ENCODE assay signal across 9 cellular contexts in genomic region chr7:5598261-5598761, GRCh38. TPM values are rescaled to one million over a fixed set of nuclear protein-coding genes. Genes with fewer than 3 reads are reported as not detected.
DNase-seq lines count a peak whose midpoint lies in the region; ATAC-seq and TF ChIP-seq lines count a peak whose summit lies in the region.
"Had no signal": no experiment of that assay in that cellular context is flagged by ENCODE, and none has a peak within 500 bp of the region (broad histone marks: within the 10 kb centered on the region; RNA-seq: fewer than 3 reads in every experiment).

No MANE protein-coding gene starts in this region.

- TF ChIP-seq POLR2A in HCT116 (IDR thresholded peaks at IDR 0.05; ENCODE audit: borderline replicate concordance, extremely low read depth, insufficient read depth, insufficient read length) (no peak), stomach (IDR thresholded peaks at IDR 0.05) (no peak)

- TF ChIP-seq EP300 in stomach (IDR thresholded peaks at IDR 0.05): no peak

- CTCF ChIA-PET in HCT116 (lab: Charles Lee): no interaction called here

- H2AFZ ChIP-seq in HCT116 (ENCODE audit: low read depth, low read length, poor library complexity, severe bottlenecking): no peak overlapping the region

- no peak for ATAC-seq in HCT116
- ATAC-seq in RWPE2 (ENCODE audit: low read depth): no peak
- ATAC-seq in GM21526 (IDR thresholded peaks at IDR 0.05; ENCODE audit: low FRiP score, unreplicated experiment): no peak

- POLR2A ChIA-PET in HCT116 (lab: Charles Lee): no interaction called here

- no TSS peak for BruUV-seq in HCT116 (replicated peaks; lab: Mats Ljungman, UMichigan)

- H3K4me3 ChIP-seq in HCT116 (replicated peaks in 1 of 2; ENCODE audit: low read depth in 1 of 2, low read length in 2 of 2): peak overlapping the region; percentile 10 to 16
- H3K4me3 ChIP-seq in RWPE2 (ENCODE audit: severe bottlenecking): peak overlapping the region; percentile 3
- H3K4me3 ChIP-seq in fibroblast of villous mesenchyme (ENCODE audit: low read depth, low read length): peak overlapping the region; percentile 21
- H3K4me3 ChIP-seq in stomach: no peak overlapping the region

- no peaks in the 10 kb centered on the region for H3K9me2 ChIP-seq in HCT116 (ENCODE audit: insufficient read depth)

- peak overlapping the region; percentile 62 for H3K4me2 ChIP-seq in HCT116 (ENCODE audit: low read length)

- peaks cover 5 to 26% of the 10 kb centered on the region in 2 experiments; a peak in 1 of 4 replicates for H3K36me3 ChIP-seq in HCT116 (ENCODE audit: control insufficient read depth in 1 of 2, insufficient read depth in 2 of 2, low read length in 2 of 2)
- peaks cover 75% of the 10 kb centered on the region for H3K36me3 ChIP-seq in RWPE2 (ENCODE audit: low read depth)
- H3K36me3 ChIP-seq in stomach: peaks cover 0 to 4% (median 3%) of the 10 kb centered on the region in 4 donors

- no peak for DNase-seq in HCT116 (ENCODE audit: low read depth, low spot score)
- DNase-seq in RWPE2 (ENCODE audit: low spot score): no peak
- peak; percentile 49 for DNase-seq in fibroblast of villous mesenchyme (ENCODE audit: low read depth)
- no peak for DNase-seq in stomach
- DNase-seq in NOMO-1 (lab: John Stamatoyannopoulos, UW; ENCODE audit: unreplicated experiment in 2 of 2): no peak
- DNase-seq in germinal center (ENCODE audit: low spot score): no peak
- no peak for DNase-seq in GM13977 (ENCODE audit: low spot score)
- DNase-seq: SIG-M5 had no signal

- 69 to 82% (median 71%) methylated on average over 2 to 14 of the region's 14 CpGs for WGBS in stomach, 5 donors

- H3K4me1 ChIP-seq in HCT116 (ENCODE audit: control insufficient read depth in 1 of 2, insufficient read depth in 2 of 2, low read length in 2 of 2) (peaks cover 37 to 56% of the 10 kb centered on the region in 2 experiments), RWPE2 (ENCODE audit: insufficient read depth, poor library complexity, severe bottlenecking) (peaks cover 37% of the 10 kb centered on the region), stomach (peaks cover 21 to 55% (median 45%) of the 10 kb centered on the region in 4 donors)

- H3K9ac ChIP-seq in HCT116 (ENCODE audit: low read length): peak overlapping the region; percentile 18

- no peaks in the 10 kb centered on the region for H3K9me3 ChIP-seq in HCT116 (ENCODE audit: control insufficient read depth in 1 of 2, insufficient read depth in 1 of 2, low read depth in 1 of 2, low read length in 2 of 2)
- no peaks in the 10 kb centered on the region for H3K9me3 ChIP-seq in RWPE2 (ENCODE audit: severe bottlenecking)
- H3K9me3 ChIP-seq in stomach: no peaks in the 10 kb centered on the region

- no peaks in the 10 kb centered on the region for H3K27me3 ChIP-seq in HCT116 (ENCODE audit: insufficient read depth, low read length)
- H3K27me3 ChIP-seq in RWPE2 (ENCODE audit: insufficient read depth, poor library complexity, severe bottlenecking): no peaks in the 10 kb centered on the region
- peaks cover 4 to 57% (median 31%) of the 10 kb centered on the region in 3 donors for H3K27me3 ChIP-seq in stomach

- H3K79me2 ChIP-seq in HCT116 (ENCODE audit: insufficient read depth, low read length): peaks cover 100% of the 10 kb centered on the region

- H3K27ac ChIP-seq in HCT116 (ENCODE audit: low read depth, low read length) (peak overlapping the region; percentile 62), RWPE2 (ENCODE audit: poor library complexity, severe bottlenecking) (peak overlapping the region; percentile 99), stomach (peak overlapping the region in 3 of 5 donors; percentile 15 to 37 (median 32))

- H4K20me1 ChIP-seq in HCT116 (ENCODE audit: insufficient read depth): no peaks in the 10 kb centered on the region; the same call in 1 of the 2 replicates

- in situ Hi-C loops in GM13977 (cut with MboI; ENCODE audit: low pct_unique_long_range_greater_than_20kb, low sequenced_read_pairs, unreplicated experiment): no loop called here

- intact Hi-C loops in HCT116 (cut with micrococcal nuclease) (no loop called here), stomach (cut with DNase I; ENCODE audit: low total_unique reads) (no loop called here)

- TF ChIP-seq RAD21 in HCT116 (IDR thresholded peaks at IDR 0.05; ENCODE audit: low read depth): no peak

- RAD21 ChIA-PET in HCT116 (lab: Charles Lee; ENCODE audit: low non-redundant PET in 1 of 2, low total read pairs in 2 of 2, uncharacterized antibody in 2 of 2, unreplicated experiment in 2 of 2): no interaction called here

- no peak for TF ChIP-seq CTCF in HCT116 (IDR thresholded peaks at IDR 0.05 in 2 of 3, conservative IDR thresholded peaks at IDR 0.05 in 1 of 3; ENCODE audit: borderline replicate concordance in 1 of 3, insufficient read depth in 1 of 3, low read depth in 2 of 3, low read length in 2 of 3)
- no peak for TF ChIP-seq CTCF in RWPE2 (IDR thresholded peaks at IDR 0.05; ENCODE audit: poor library complexity, severe bottlenecking)
- no peak for TF ChIP-seq CTCF in fibroblast of villous mesenchyme (IDR thresholded peaks at IDR 0.05; ENCODE audit: insufficient read depth, low read depth, low read length)
- TF ChIP-seq CTCF in stomach (IDR thresholded peaks at IDR 0.05): no peak
- no peak for TF ChIP-seq CTCF in GM13977 (IDR thresholded peaks at IDR 0.05; ENCODE audit: extremely low read depth, insufficient read depth, missing control alignments)

TF ChIP-seq in HCT116, 20 proteins besides CTCF, POLR2A, EP300 and RAD21:
- TF ChIP-seq ZNF274 (IDR thresholded peaks at IDR 0.05; ENCODE audit: low read depth, low read length) (no peak), SIN3A (IDR thresholded peaks at IDR 0.05; ENCODE audit: low read depth) (no peak), ATF3 (IDR thresholded peaks at IDR 0.05) (no peak), POLR2AphosphoS5 (IDR thresholded peaks at IDR 0.05; ENCODE audit: low read depth, low read length) (no peak), CEBPB (IDR thresholded peaks at IDR 0.05; ENCODE audit: low read depth) (no peak), MAX (IDR thresholded peaks at IDR 0.05) (no peak), YY1 (IDR thresholded peaks at IDR 0.05; ENCODE audit: extremely low read depth, insufficient replicate concordance, low read depth, low read length) (no peak), JUND (IDR thresholded peaks at IDR 0.05) (no peak), EGR1 (IDR thresholded peaks at IDR 0.05; ENCODE audit: low read depth) (no peak), SRF (IDR thresholded peaks at IDR 0.05; ENCODE audit: low read depth) (no peak)

RNA-seq across cellular contexts. Expression of gene FSCN1, which starts 5.7 kb away (rescaled TPM):
- 302 TPM for total RNA-seq in HCT116 (2021; ENCODE audit: unreplicated experiment)
- polyA plus RNA-seq in HCT116 (2012): 185 and 190 TPM in 2 replicates
- total RNA-seq in fibroblast of villous mesenchyme: 256 and 312 TPM in 2 replicates
- 10 to 100 TPM; 10.5 to 31.6 (median 20.4) TPM for total RNA-seq in stomach
- polyA plus RNA-seq in stomach: 10 to 100 TPM; 16.2 to 31.4 (median 29.0) TPM

Comparison
In these comparisons a context has a peak if more than half of its experiments do, and no peak if none do; other contexts are left out.
1. H3K27ac ChIP-seq: peak in every context shown above with its lines; median percentile 99 in RWPE2; 62 in HCT116; 32 in stomach.
2. H3K4me3 ChIP-seq: peak in HCT116 (2 of 2), RWPE2 (single experiment) and fibroblast of villous mesenchyme (single experiment); none in stomach (0 of 4).